8 cellular contexts compared by ENCODE assay signal in genomic region chr17:79453481-79453880, GRCh38.
"Had no signal": no experiment of that assay in that cellular context is flagged by ENCODE, and none has a peak within 500 bp of the region (broad histone marks: within the 10 kb centered on the region; RNA-seq: fewer than 3 reads in every experiment).

No MANE protein-coding gene starts in this region.

- ATAC-seq: HCT116, K562 had no signal

- H3K4me1 ChIP-seq: HAP-1 had no signal

- H3K9ac ChIP-seq: GM23248 had no signal

- H3K4me3 ChIP-seq: GM23248, HAP-1, K562 had no signal

- DNase-seq: GM23248, GOT3, H7, IMR-90, KG1 had no signal

- H2AFZ ChIP-seq: GM23248 had no signal

- H3K36me3 ChIP-seq: HAP-1 had no signal

- H3K9me3 ChIP-seq: HAP-1 had no signal

- H3K27ac ChIP-seq: GM23248 had no signal
